In genomic region chr4:173293663-173294062, GRCh38 we compare ENCODE assay signal across 23 cellular contexts.
"Had no signal": no experiment of that assay in that cellular context is flagged by ENCODE, and none has a peak within 500 bp of the region (broad histone marks: within the 10 kb centered on the region; RNA-seq: fewer than 3 reads in every experiment).

No MANE protein-coding gene starts in this region.

- H2AFZ ChIP-seq: neural progenitor cell had no signal

- H3K36me3 ChIP-seq: adrenal gland, neural progenitor cell, right atrium auricular region had no signal

- DNase-seq: activated CD4-positive, alpha-beta T cell treated with anti-CD3 and anti-CD28 coated beads for 4 hours; activated CD4-positive, alpha-beta T cell treated with anti-CD3 and anti-CD28 coated beads, Interleukin-2, amount 50 U/mL, for 4 hours; activated CD8-positive, alpha-beta memory T cell treated with anti-CD3 and anti-CD28 coated beads for 24 hours; activated effector memory CD4-positive, alpha-beta T cell treated with anti-CD3 and anti-CD28 coated beads, Interleukin-2, amount 50 U/mL, for 16 hours; activated naive CD4-positive, alpha-beta T cell treated with anti-CD3 and anti-CD28 coated beads for 36 hours; activated naive CD8-positive, alpha-beta T cell treated with anti-CD3 and anti-CD28 coated beads for 36 hours; adrenal gland; aorta; body of pancreas; cortex of kidney; effector memory CD8-positive, alpha-beta T cell; esophagus squamous epithelium; foreskin melanocyte; heart right ventricle; naive thymus-derived CD8-positive, alpha-beta T cell; stimulated activated CD4-positive, alpha-beta T cell treated with anti-CD3 and anti-CD28 coated beads, Interleukin-15, amount 100 ng/mL, for 24 hours; stimulated activated CD4-positive, alpha-beta T cell treated with anti-CD3 and anti-CD28 coated beads, Interleukin-2, amount 100 ng/mL, for 24 hours; stimulated activated naive B cell treated with anti-CD40 and anti-IgM and Interleukin-4, amounts not matched to agents 10 μg/mL and 1 μg/mL and 100 μg/mL, for 72 hours; stomach; tibial artery had no signal

- H3K4me2 ChIP-seq: neural progenitor cell had no signal

- H3K4me1 ChIP-seq: adrenal gland, esophagus squamous epithelium, neural progenitor cell, tibial artery had no signal

- H3K4me3 ChIP-seq: adrenal gland, body of pancreas, esophagus squamous epithelium, heart right ventricle, neural progenitor cell, right atrium auricular region, stomach, tibial artery had no signal

- H3K9ac ChIP-seq: neural progenitor cell had no signal

- H3K9me3 ChIP-seq: adrenal gland, body of pancreas, esophagus squamous epithelium, heart right ventricle, right atrium auricular region, stomach, tibial artery had no signal

- H3K27me3 ChIP-seq: adrenal gland, body of pancreas, esophagus squamous epithelium, heart right ventricle, neural progenitor cell, right atrium auricular region, stomach, tibial artery had no signal

- H3K27ac ChIP-seq: adrenal gland, body of pancreas, esophagus squamous epithelium, heart right ventricle, neural progenitor cell, right atrium auricular region, stomach, tibial artery, VCaP had no signal
